ENCODE assay signal across 17 cellular contexts in the genomic region with DNA sequence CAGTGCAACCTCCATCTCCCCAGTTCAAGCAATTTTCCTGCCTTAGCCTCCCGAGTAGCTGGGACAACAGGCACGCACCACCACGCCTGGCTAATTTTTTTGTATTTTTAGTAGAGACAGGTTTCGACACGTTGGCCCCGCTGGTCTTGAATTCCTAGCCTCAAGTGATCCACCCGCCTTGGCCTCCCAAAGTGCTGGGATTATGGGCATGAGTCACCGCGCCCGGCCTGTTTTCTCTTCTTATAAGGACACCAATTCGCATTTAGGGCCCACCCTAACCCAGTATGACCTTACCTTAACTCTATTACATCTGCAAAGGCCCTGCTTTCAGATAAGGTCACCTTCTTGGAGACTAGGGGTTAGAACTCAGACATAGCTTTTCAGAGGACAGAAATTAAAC. TPM values are rescaled to one million over a fixed set of nuclear protein-coding genes. Genes with fewer than 3 reads are reported as not detected.
DNase-seq lines count a peak whose midpoint lies in the region; ATAC-seq and TF ChIP-seq lines count a peak whose summit lies in the region.
"Had no signal": no experiment of that assay in that cellular context is flagged by ENCODE, and none has a peak within 500 bp of the region (broad histone marks: within the 10 kb centered on the region; RNA-seq: fewer than 3 reads in every experiment).

No MANE protein-coding gene starts in this region.

- no peak overlapping the region for H3K4me2 ChIP-seq in BLaER1

- H3K27ac ChIP-seq in BLaER1 = 0 out of 2 replicates have a peak overlapping the region, but pooled peaks have one; percentile 2
- H3K27ac ChIP-seq in RWPE1 = peak overlapping the region; percentile 34
- peak overlapping the region in 2 of 3 donors; percentile 21 to 98 for H3K27ac ChIP-seq in right lobe of liver
- H3K27ac ChIP-seq in stomach = no peak overlapping the region
- H3K27ac ChIP-seq in substantia nigra (ENCODE audit: low read depth, low read length, poor library complexity, severe bottlenecking) = no peak overlapping the region
- H3K27ac ChIP-seq: GM23248 had no signal

- no peaks in the 10 kb centered on the region for H3K9me3 ChIP-seq in BLaER1
- H3K9me3 ChIP-seq in right lobe of liver = no peaks in the 10 kb centered on the region
- no peaks in the 10 kb centered on the region for H3K9me3 ChIP-seq in stomach

- H3K4me1 ChIP-seq in BLaER1 (peaks cover 35% of the 10 kb centered on the region), right lobe of liver (peaks cover 0 to 51% (median 18%) of the 10 kb centered on the region in 4 donors), stomach (peaks cover 4 to 17% (median 12%) of the 10 kb centered on the region in 4 donors)

- ATAC-seq in esophagus mucosa = peak; percentile 47
- ATAC-seq in right lobe of liver = no peak

- intact Hi-C loops in right lobe of liver (cut with DNase I) = no loop called here
- intact Hi-C loops in stomach (cut with DNase I; ENCODE audit: low total_unique reads) = no loop called here

- H3K36me3 ChIP-seq in BLaER1 = peaks cover 61% of the 10 kb centered on the region
- no peaks in the 10 kb centered on the region for H3K36me3 ChIP-seq in right lobe of liver
- H3K36me3 ChIP-seq in stomach = peaks cover 0 to 55% (median 35%) of the 10 kb centered on the region in 4 donors

- no peak for TF ChIP-seq CTCF in RWPE1 (conservative IDR thresholded peaks at IDR 0.05; ENCODE audit: low read depth)
- no peak for TF ChIP-seq CTCF in right lobe of liver (IDR thresholded peaks at IDR 0.05)
- TF ChIP-seq CTCF in stomach (IDR thresholded peaks at IDR 0.05) = no peak
- TF ChIP-seq CTCF in GM10248 (IDR thresholded peaks at IDR 0.05; ENCODE audit: control extremely low read depth, extremely low read depth, low read depth, missing control alignments) = no peak

- 96% methylated on average over 10 of the region's 11 CpGs for WGBS in right lobe of liver (ENCODE audit: insufficient coverage, low coverage, low lambda C conversion rate, missing lambda C conversion rate)
- 94 to 98% (median 95%) methylated on average over 11 of the region's 11 CpGs for WGBS in stomach, 5 donors

- POLR2A ChIA-PET in RWPE1 (lab: Yijun Ruan, JAX; ENCODE audit: low non-redundant PET) = no interaction called here
- POLR2A ChIA-PET in GM10248 (lab: Yijun Ruan, JAX) = no interaction called here

- no peak for TF ChIP-seq EP300 in stomach (IDR thresholded peaks at IDR 0.05)

- H3K4me3 ChIP-seq in BLaER1 (no peak overlapping the region), right lobe of liver (no peak overlapping the region), stomach (no peak overlapping the region)
- H3K4me3 ChIP-seq: GM23248 had no signal

- no peak for DNase-seq in RWPE1 (ENCODE audit: low spot score)
- DNase-seq in right lobe of liver = peak in 1 of 3 donors; percentile 37
- DNase-seq in stomach = no peak
- DNase-seq in GM10248 (ENCODE audit: extremely low spot score) = no peak
- DNase-seq in substantia nigra (lab: John Stamatoyannopoulos, UW) = no peak
- no peak for DNase-seq in activated CD8-positive, alpha-beta memory T cell treated with anti-CD3 and anti-CD28 coated beads, Interleukin-2, amount 50 U/mL, for 48 hours
- DNase-seq: C1 segment of cervical spinal cord; CD4-positive, CD25-positive, alpha-beta regulatory T cell; CD8-positive, alpha-beta memory T cell; COR-L47; DMS 273 treated with DMSO at 0.1 percent for 48 hours; DMS53; DND-41; EL; GM23248 had no signal

- CTCF ChIA-PET in RWPE1 (lab: Yijun Ruan, JAX) = no interaction called here
- CTCF ChIA-PET in GM10248 (lab: Yijun Ruan, JAX) = no interaction called here

- H3K9ac ChIP-seq in BLaER1 = no peak overlapping the region
- H3K9ac ChIP-seq: GM23248 had no signal

- no peaks in the 10 kb centered on the region for H3K27me3 ChIP-seq in BLaER1
- no peaks in the 10 kb centered on the region for H3K27me3 ChIP-seq in right lobe of liver
- H3K27me3 ChIP-seq in stomach = no peaks in the 10 kb centered on the region

- H4K20me1 ChIP-seq in BLaER1 = no peaks in the 10 kb centered on the region

- TF ChIP-seq POLR2A in right lobe of liver (IDR thresholded peaks at IDR 0.05) = no peak
- no peak for TF ChIP-seq POLR2A in stomach (IDR thresholded peaks at IDR 0.05)

RNA-seq across cellular contexts. Expression of gene TMEM161A, which starts 35.1 kb away (rescaled TPM):
- total RNA-seq in esophagus mucosa = 18.7 TPM
- 10 to 100 TPM; 20.2 to 29.4 (median 22.2) TPM for total RNA-seq in right lobe of liver
- total RNA-seq in stomach = 10 to 100 TPM in 4 of 5 donors, 1 to 10 TPM in 1; 6.4 to 59.5 (median 15.9) TPM
- 10 to 100 TPM; 11.2 to 30.0 (median 11.8) TPM for polyA plus RNA-seq in stomach

RNA-seq across cellular contexts. Expression of gene SLC25A42, which starts 39.4 kb away (rescaled TPM):
- 2.5 TPM for total RNA-seq in esophagus mucosa
- total RNA-seq in right lobe of liver = 10 to 100 TPM; 20.7 to 80.7 (median 69.7) TPM
- 10 to 100 TPM in 1 of 5 donors, 1 to 10 TPM in 4; 5.1 to 54.8 (median 6.7) TPM for total RNA-seq in stomach
- polyA plus RNA-seq in stomach = 1 to 10 TPM; 3.7 to 7.3 (median 6.7) TPM

Comparison
In these comparisons a context has a peak if more than half of its experiments do, and no peak if none do; other contexts are left out.
1. H3K27ac ChIP-seq: peak in BLaER1 (single experiment), RWPE1 (single experiment) and right lobe of liver (2 of 3); none in stomach (0 of 5) and substantia nigra (single experiment).